Comparison of ENCODE assay signal across 20 cellular contexts in the genomic region with DNA sequence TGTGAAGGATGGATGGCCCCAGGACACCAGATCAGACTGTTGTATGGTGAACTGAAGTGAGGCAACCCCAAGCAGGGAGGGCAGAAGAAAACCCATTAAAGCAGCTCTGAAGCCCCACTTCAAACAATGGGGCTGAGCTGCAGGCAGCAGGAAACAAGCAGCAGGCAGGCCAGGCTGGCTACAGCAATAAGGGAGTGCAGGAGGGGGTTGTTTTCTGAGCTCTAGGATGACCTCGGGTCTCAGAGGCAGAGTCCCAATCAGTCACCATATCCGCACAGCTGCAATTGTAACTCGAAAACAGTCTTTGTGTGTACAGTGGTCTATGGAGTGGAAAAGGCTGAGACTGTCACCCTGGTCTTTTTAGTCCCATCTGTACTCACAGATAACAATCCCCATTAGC.
DNase-seq lines count a peak whose midpoint lies in the region; ATAC-seq lines count a peak whose summit lies in the region.
"Had no signal": no experiment of that assay in that cellular context is flagged by ENCODE, and none has a peak within 500 bp of the region (broad histone marks: within the 10 kb centered on the region; RNA-seq: fewer than 3 reads in every experiment).

No MANE protein-coding gene starts in this region.

- ATAC-seq in GM21515 (IDR thresholded peaks at IDR 0.05; ENCODE audit: unreplicated experiment), result no peak
- ATAC-seq: lower lobe of right lung, PC-3 had no signal

- H3K14ac ChIP-seq in neuronal stem cell (ENCODE audit: low read length), result no peak overlapping the region

- H3K9me3 ChIP-seq in iPS-18a (ENCODE audit: control insufficient read depth, low read depth, low read length) (no peaks in the 10 kb centered on the region), neuronal stem cell (replicated peaks in 1 of 2; ENCODE audit: control insufficient read depth in 2 of 2, insufficient read depth in 1 of 2, low read depth in 1 of 2, low read length in 2 of 2) (no peaks in the 10 kb centered on the region)
- H3K9me3 ChIP-seq: lower lobe of right lung, tibial nerve had no signal

- no peak overlapping the region for H3K18ac ChIP-seq in neuronal stem cell (ENCODE audit: low read length)

- no peak overlapping the region for H2BK15ac ChIP-seq in neuronal stem cell (ENCODE audit: low read length)

- no peak overlapping the region for H4K8ac ChIP-seq in neuronal stem cell (ENCODE audit: low read depth, low read length)

- no peak overlapping the region for H3K4ac ChIP-seq in neuronal stem cell (ENCODE audit: low read length)

- H3K36me3 ChIP-seq in iPS-18a (ENCODE audit: control insufficient read depth, low read depth, low read length) (no peaks in the 10 kb centered on the region), neuronal stem cell (replicated peaks in 1 of 2; ENCODE audit: control insufficient read depth in 2 of 2, insufficient read depth in 2 of 2, low read length in 2 of 2) (no peaks in the 10 kb centered on the region)
- H3K36me3 ChIP-seq: lower lobe of right lung, tibial nerve had no signal

- no peak overlapping the region for H3K23ac ChIP-seq in neuronal stem cell (ENCODE audit: low read depth, low read length, poor library complexity)

- H2AFZ ChIP-seq in neuronal stem cell (ENCODE audit: low read length), result no peak overlapping the region
- H2AFZ ChIP-seq: parathyroid adenoma had no signal

- H2BK120ac ChIP-seq in neuronal stem cell (ENCODE audit: low read depth, low read length), result no peak overlapping the region

- no peak overlapping the region for H2BK12ac ChIP-seq in neuronal stem cell (ENCODE audit: low read length)

- H4K91ac ChIP-seq in neuronal stem cell (ENCODE audit: low read depth, low read length, poor library complexity), result no peak overlapping the region

- H3K4me3 ChIP-seq in iPS-18a (ENCODE audit: low read length) (peak overlapping the region; percentile 20), neuronal stem cell (ENCODE audit: low read length in 2 of 2) (no peak overlapping the region)
- H3K4me3 ChIP-seq: lower lobe of right lung, tibial nerve had no signal

- H3K27ac ChIP-seq in iPS-18a (ENCODE audit: low read length) (no peak overlapping the region), neuronal stem cell (replicated peaks; ENCODE audit: low read length) (peak overlapping the region; percentile 61)
- H3K27ac ChIP-seq: 22Rv1, lower lobe of right lung, parathyroid adenoma, tibial nerve had no signal

- no peak overlapping the region for H3K9ac ChIP-seq in iPS-18a (ENCODE audit: low read length)
- H3K9ac ChIP-seq in neuronal stem cell (ENCODE audit: low read depth, low read length, poor library complexity), result no peak overlapping the region
- H3K9ac ChIP-seq: parathyroid adenoma had no signal

- no peak overlapping the region for H3K4me2 ChIP-seq in neuronal stem cell (ENCODE audit: insufficient read depth, low read length, poor library complexity, severe bottlenecking)

- peaks cover 56% of the 10 kb centered on the region for H3K4me1 ChIP-seq in iPS-18a (ENCODE audit: control insufficient read depth, low read depth, low read length)
- H3K4me1 ChIP-seq in neuronal stem cell (ENCODE audit: control insufficient read depth in 2 of 2, insufficient read depth in 1 of 2, low read depth in 1 of 2, low read length in 2 of 2), result peaks cover 4 to 8% of the 10 kb centered on the region in 2 donors
- H3K4me1 ChIP-seq: lower lobe of right lung, tibial nerve had no signal

- H3K79me1 ChIP-seq in neuronal stem cell (ENCODE audit: low read depth, low read length), result no peaks in the 10 kb centered on the region

- no CpG with 5 or more reads among the region's 3 CpGs for WGBS in neuronal stem cell (ENCODE audit: extremely low coverage in 2 of 2, insufficient read length in 2 of 2, insufficient replicate concordance in 1 of 2), 2 donors

- no peak overlapping the region for H2AK5ac ChIP-seq in neuronal stem cell (ENCODE audit: low read depth, low read length)

- H2BK5ac ChIP-seq in neuronal stem cell (ENCODE audit: low read length), result no peak overlapping the region

- H3K27me3 ChIP-seq in iPS-18a (ENCODE audit: control insufficient read depth, insufficient read depth, low read length) (no peaks in the 10 kb centered on the region), neuronal stem cell (ENCODE audit: control insufficient read depth in 3 of 3, insufficient read depth in 3 of 3, low read depth in 1 of 3, low read length in 3 of 3) (no peaks in the 10 kb centered on the region)

- peak; percentile 5 for DNase-seq in DMS153 treated with DMSO at 0.1 percent for 48 hours (lab: John Stamatoyannopoulos, UW; ENCODE audit: unreplicated experiment)
- DNase-seq in DMS153 (lab: John Stamatoyannopoulos, UW), result no peak
- DNase-seq in NCI-H774 (lab: John Stamatoyannopoulos, UW), result peak; percentile 0
- peak; percentile 18 for DNase-seq in neuronal stem cell (ENCODE audit: low spot score)
- DNase-seq in activated naive CD4-positive, alpha-beta T cell treated with Interleukin-2 at 50 U/mL for 16 hours, result no peak
- DNase-seq in Kasumi-1 (lab: John Stamatoyannopoulos, UW), result no peak
- DNase-seq: activated CD4-positive, alpha-beta T cell treated with anti-CD3 and anti-CD28 coated beads for 48 hours; immature natural killer cell; lower lobe of right lung; NCI-H187; NCI-H524 treated with DMSO at 0.1 percent for 48 hours; PC-3; SHP77 treated with DMSO at 0.1 percent for 48 hours; stimulated activated CD4-positive, alpha-beta T cell treated with anti-CD3 and anti-CD28 coated beads, Interleukin-1b, Interleukin-23, amount 100 ng/mL, for 48 hours; stimulated activated naive CD4-positive, alpha-beta T cell had no signal

Comparison
In these comparisons a context has a peak if more than half of its experiments do, and no peak if none do; other contexts are left out.
1. DNase-seq: peak in DMS153 treated with DMSO at 0.1 percent for 48 hours (single experiment), NCI-H774 (single experiment) and neuronal stem cell (single experiment); none in DMS153 (single experiment), activated naive CD4-positive, alpha-beta T cell treated with Interleukin-2 at 50 U/mL for 16 hours (single experiment) and Kasumi-1 (0 of 2).